ENCODE assay signal across 8 cellular contexts in genomic region chr3:126267169-126267975, GRCh38.
A peak's percentile ranks its signal among the peaks of the same experiment; 100 is the strongest.
DNase-seq lines count a peak whose midpoint lies in the region; ATAC-seq and TF ChIP-seq lines count a peak whose summit lies in the region.
"Had no signal": no experiment of that assay in that cellular context is flagged by ENCODE, and none has a peak within 500 bp of the region (broad histone marks: within the 10 kb centered on the region; RNA-seq: fewer than 3 reads in every experiment).

No MANE protein-coding gene starts in this region.

- H3K79me2 ChIP-seq in mammary epithelial cell (ENCODE audit: insufficient read depth, low read length) = no peaks in the 10 kb centered on the region

- peak; percentile 14; the same call in 1 of the 2 replicates for TF ChIP-seq RAD21 in Ishikawa (IDR thresholded peaks at IDR 0.05; ENCODE audit: low read depth)

- ATAC-seq in gastrocnemius medialis = peak; percentile 55 to 63
- ATAC-seq in HG03159 (IDR thresholded peaks at IDR 0.05; ENCODE audit: unreplicated experiment) = no peak
- no peak for ATAC-seq in stimulated activated naive CD8-positive, alpha-beta T cell treated with anti-CD3 and anti-CD28 coated beads, Interleukin-15, Interleukin-2, amounts not matched to agents 100 U/mL and 50 U/mL, for 24 hours

- H2AFZ ChIP-seq in mammary epithelial cell (ENCODE audit: low read depth, low read length) = peak overlapping the region; percentile 80

- peak; percentile 32; the same call in 1 of the 2 replicates for TF ChIP-seq EP300 in Ishikawa (IDR thresholded peaks at IDR 0.05; ENCODE audit: borderline replicate concordance)

- TF ChIP-seq CTCF in mammary epithelial cell (conservative IDR thresholded peaks at IDR 0.05 in 1 of 2, IDR thresholded peaks at IDR 0.05 in 1 of 2; ENCODE audit: extremely low read depth in 1 of 2, insufficient read depth in 1 of 2, low read depth in 1 of 2, low read length in 2 of 2) (peak in 1 of 2 donors; percentile 25), gastrocnemius medialis (IDR thresholded peaks at IDR 0.05 in 4 of 5, conservative IDR thresholded peaks at IDR 0.05 in 1 of 5) (peak in 2 of 5 experiments; percentile 36 to 40)

- H3K4me3 ChIP-seq in mammary epithelial cell (replicated peaks in 1 of 3; ENCODE audit: insufficient read depth in 1 of 3, low read depth in 2 of 3, low read length in 3 of 3) (peak overlapping the region in 2 of 3 experiments; percentile 37 to 40), iPS-20b (ENCODE audit: low read length) (peak overlapping the region; percentile 69), gastrocnemius medialis (peak overlapping the region; percentile 11 to 53 (median 46))

- dilution Hi-C loops in mammary epithelial cell (cut with HindIII; ENCODE audit: low sequenced_read_pairs) = no loop called here

- no peak overlapping the region for H3K9ac ChIP-seq in mammary epithelial cell (ENCODE audit: insufficient read depth, low read length)
- H3K9ac ChIP-seq in iPS-20b (ENCODE audit: low read depth, low read length) = peak overlapping the region; percentile 71; the same call in 1 of the 2 replicates

- intact Hi-C loops in mammary epithelial cell (cut with micrococcal nuclease) = loop anchor here (2.0 to 5.0 kb wide), 2 partner anchors 19 to 90 kb away; partner anchors contain the start of gene KLF15
- intact Hi-C loops in gastrocnemius medialis (cut with DNase I; ENCODE audit: low total_unique reads) = loop anchor here (1.0 to 10.0 kb wide), 2 partner anchors 89 to 643 kb away; no protein-coding TSS in a partner anchor

- no peaks in the 10 kb centered on the region for H3K4me1 Mint-ChIP-seq in activated CD4-positive, alpha-beta T cell treated with anti-CD3 and anti-CD28 coated beads, Interleukin-2, amount 10 ng/mL, durations not matched to agents 7 days and 5 days

- BruUV-seq in mammary epithelial cell (replicated peaks; lab: Mats Ljungman, UMichigan) = no TSS peak

- H4K20me1 ChIP-seq in mammary epithelial cell (ENCODE audit: insufficient read depth, low read length) = no peaks in the 10 kb centered on the region

- H3K27me3 Mint-ChIP-seq in activated CD4-positive, alpha-beta T cell treated with anti-CD3 and anti-CD28 coated beads, Interleukin-2, amount 10 ng/mL, durations not matched to agents 7 days and 5 days = peaks cover 23% of the 10 kb centered on the region

- H3K27ac ChIP-seq in mammary epithelial cell (ENCODE audit: insufficient read depth, low read depth, low read length) (peak overlapping the region; percentile 21), iPS-20b (ENCODE audit: low read length) (no peak overlapping the region), gastrocnemius medialis (peak overlapping the region; percentile 86 to 92 (median 90))

- H3K9me3 ChIP-seq in mammary epithelial cell (replicated peaks; ENCODE audit: insufficient read depth, low read length) = no peaks in the 10 kb centered on the region
- H3K9me3 ChIP-seq in iPS-20b (ENCODE audit: insufficient read depth, low read depth, low read length) = no peaks in the 10 kb centered on the region
- H3K9me3 ChIP-seq in gastrocnemius medialis = no peaks in the 10 kb centered on the region

- H3K4me1 ChIP-seq in mammary epithelial cell (ENCODE audit: insufficient read depth, low read length) (peaks cover 42% of the 10 kb centered on the region), iPS-20b (ENCODE audit: insufficient read depth, low read length) (peaks cover 4% of the 10 kb centered on the region), gastrocnemius medialis (peaks cover 44 to 51% of the 10 kb centered on the region in 2 donors)

- CTCF ChIA-PET in mammary epithelial cell (lab: Charles Lee; ENCODE audit: low non-redundant PET) = interaction anchor here (0.6 kb wide), 1 partner anchor 121 kb away, joined by 4 read pairs; no protein-coding TSS in a partner anchor
- CTCF ChIA-PET in activated CD4-positive, alpha-beta T cell treated with anti-CD3 and anti-CD28 coated beads, Interleukin-2, amount 10 ng/mL, durations not matched to agents 7 days and 5 days (lab: Charles Lee) = no interaction called here

- H3K4me3 Mint-ChIP-seq in activated CD4-positive, alpha-beta T cell treated with anti-CD3 and anti-CD28 coated beads, Interleukin-2, amount 10 ng/mL, durations not matched to agents 7 days and 5 days = no peak overlapping the region
- H3K4me3 Mint-ChIP-seq: stimulated activated naive CD8-positive, alpha-beta T cell treated with anti-CD3 and anti-CD28 coated beads, Interleukin-15, Interleukin-2, amounts not matched to agents 100 ng/mL and 50 ng/mL, for 24 hours had no signal

- H3K36me3 ChIP-seq in mammary epithelial cell (ENCODE audit: insufficient read depth, low read length) = no peaks in the 10 kb centered on the region
- no peaks in the 10 kb centered on the region for H3K36me3 ChIP-seq in iPS-20b (ENCODE audit: insufficient read depth, low read depth, low read length)
- no peaks in the 10 kb centered on the region for H3K36me3 ChIP-seq in gastrocnemius medialis

- H3K27me3 ChIP-seq in mammary epithelial cell (ENCODE audit: insufficient read depth, low read length) (no peaks in the 10 kb centered on the region), iPS-20b (ENCODE audit: insufficient read depth, low read length) (peaks cover 20% of the 10 kb centered on the region), gastrocnemius medialis (no peaks in the 10 kb centered on the region)

- POLR2A ChIA-PET in activated CD4-positive, alpha-beta T cell treated with anti-CD3 and anti-CD28 coated beads, Interleukin-2, amount 10 ng/mL, durations not matched to agents 7 days and 5 days (lab: Charles Lee) = no interaction called here

- peak; percentile 72 for DNase-seq in mammary epithelial cell
- DNase-seq in gastrocnemius medialis = peak; percentile 61 to 83
- no peak for DNase-seq in stimulated activated naive CD8-positive, alpha-beta T cell treated with anti-CD3 and anti-CD28 coated beads, Interleukin-15, Interleukin-2, amounts not matched to agents 100 U/mL and 50 U/mL, for 24 hours
- DNase-seq in activated CD4-positive, alpha-beta T cell treated with anti-CD3 and anti-CD28 coated beads, Interleukin-2, amount 10 ng/mL, durations not matched to agents 7 days and 5 days = no peak

- peak; percentile 48 to 72 for TF ChIP-seq POLR2A in gastrocnemius medialis (IDR thresholded peaks at IDR 0.05)

- H3K4me2 ChIP-seq in mammary epithelial cell (ENCODE audit: insufficient read depth, low read depth, low read length) = peak overlapping the region; percentile 75

- H3K36me3 Mint-ChIP-seq in activated CD4-positive, alpha-beta T cell treated with anti-CD3 and anti-CD28 coated beads, Interleukin-2, amount 10 ng/mL, durations not matched to agents 7 days and 5 days (ENCODE audit: low read depth) = no peaks in the 10 kb centered on the region

- H3K27ac Mint-ChIP-seq in activated CD4-positive, alpha-beta T cell treated with anti-CD3 and anti-CD28 coated beads, Interleukin-2, amount 10 ng/mL, durations not matched to agents 7 days and 5 days = no peak overlapping the region
- H3K27ac Mint-ChIP-seq: stimulated activated naive CD8-positive, alpha-beta T cell treated with anti-CD3 and anti-CD28 coated beads, Interleukin-15, Interleukin-2, amounts not matched to agents 100 ng/mL and 50 ng/mL, for 24 hours had no signal

- no peaks in the 10 kb centered on the region for H3K9me3 Mint-ChIP-seq in activated CD4-positive, alpha-beta T cell treated with anti-CD3 and anti-CD28 coated beads, Interleukin-2, amount 10 ng/mL, durations not matched to agents 7 days and 5 days
- H3K9me3 Mint-ChIP-seq: stimulated activated naive CD8-positive, alpha-beta T cell treated with anti-CD3 and anti-CD28 coated beads, Interleukin-15, Interleukin-2, amounts not matched to agents 100 ng/mL and 50 ng/mL, for 24 hours had no signal

- 12% methylated on average over 48 of the region's 62 CpGs for WGBS in mammary epithelial cell (ENCODE audit: low coverage, missing lambda C conversion rate)

- in situ Hi-C loops in mammary epithelial cell (cut with MboI; ENCODE audit: low sequenced_read_pairs in 2 of 2) (no loop called here), gastrocnemius medialis (cut with MboI; ENCODE audit: low sequenced_read_pairs in 4 of 4) (no loop called here)

TF ChIP-seq in Ishikawa, 13 proteins besides CTCF, POLR2A, EP300 and RAD21 (continues in another document):
- TF ChIP-seq YY1 (IDR thresholded peaks at IDR 0.05; ENCODE audit: low read depth) (no peak), FOXM1 (IDR thresholded peaks at IDR 0.05; ENCODE audit: borderline replicate concordance, low read depth) (no peak; the same call in 1 of the 2 replicates), TEAD4 (IDR thresholded peaks at IDR 0.05) (peak; percentile 99), EGR1 (IDR thresholded peaks at IDR 0.05) (peak; percentile 32; the same call in 1 of the 2 replicates), CEBPB (IDR thresholded peaks at IDR 0.05) (peak; percentile 35; the same call in 1 of the 2 replicates), TCF12 (IDR thresholded peaks at IDR 0.05; ENCODE audit: low read depth) (peak; percentile 58; the same call in 1 of the 2 replicates), TAF1 (IDR thresholded peaks at IDR 0.05; ENCODE audit: low read depth) (peak; percentile 39; the same call in 1 of the 2 replicates), ZBTB7A (IDR thresholded peaks at IDR 0.05; ENCODE audit: low read depth) (0 out of 2 replicates have a peak, but pooled peaks have one; percentile 33)
- TF ChIP-seq, protein P1, sequence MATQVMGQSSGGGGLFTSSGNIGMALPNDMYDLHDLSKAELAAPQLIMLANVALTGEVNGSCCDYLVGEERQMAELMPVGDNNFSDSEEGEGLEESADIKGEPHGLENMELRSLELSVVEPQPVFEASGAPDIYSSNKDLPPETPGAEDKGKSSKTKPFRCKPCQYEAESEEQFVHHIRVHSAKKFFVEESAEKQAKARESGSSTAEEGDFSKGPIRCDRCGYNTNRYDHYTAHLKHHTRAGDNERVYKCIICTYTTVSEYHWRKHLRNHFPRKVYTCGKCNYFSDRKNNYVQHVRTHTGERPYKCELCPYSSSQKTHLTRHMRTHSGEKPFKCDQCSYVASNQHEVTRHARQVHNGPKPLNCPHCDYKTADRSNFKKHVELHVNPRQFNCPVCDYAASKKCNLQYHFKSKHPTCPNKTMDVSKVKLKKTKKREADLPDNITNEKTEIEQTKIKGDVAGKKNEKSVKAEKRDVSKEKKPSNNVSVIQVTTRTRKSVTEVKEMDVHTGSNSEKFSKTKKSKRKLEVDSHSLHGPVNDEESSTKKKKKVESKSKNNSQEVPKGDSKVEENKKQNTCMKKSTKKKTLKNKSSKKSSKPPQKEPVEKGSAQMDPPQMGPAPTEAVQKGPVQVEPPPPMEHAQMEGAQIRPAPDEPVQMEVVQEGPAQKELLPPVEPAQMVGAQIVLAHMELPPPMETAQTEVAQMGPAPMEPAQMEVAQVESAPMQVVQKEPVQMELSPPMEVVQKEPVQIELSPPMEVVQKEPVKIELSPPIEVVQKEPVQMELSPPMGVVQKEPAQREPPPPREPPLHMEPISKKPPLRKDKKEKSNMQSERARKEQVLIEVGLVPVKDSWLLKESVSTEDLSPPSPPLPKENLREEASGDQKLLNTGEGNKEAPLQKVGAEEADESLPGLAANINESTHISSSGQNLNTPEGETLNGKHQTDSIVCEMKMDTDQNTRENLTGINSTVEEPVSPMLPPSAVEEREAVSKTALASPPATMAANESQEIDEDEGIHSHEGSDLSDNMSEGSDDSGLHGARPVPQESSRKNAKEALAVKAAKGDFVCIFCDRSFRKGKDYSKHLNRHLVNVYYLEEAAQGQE (IDR thresholded peaks at IDR 0.05; ENCODE audit: low read depth) = no peak

Comparison
In these comparisons a context has a peak if more than half of its experiments do, and no peak if none do; other contexts are left out.
1. DNase-seq: peak in mammary epithelial cell (single experiment) and gastrocnemius medialis (2 of 2); none in stimulated activated naive CD8-positive, alpha-beta T cell treated with anti-CD3 and anti-CD28 coated beads, Interleukin-15, Interleukin-2, amounts not matched to agents 100 U/mL and 50 U/mL, for 24 hours (single experiment) and activated CD4-positive, alpha-beta T cell treated with anti-CD3 and anti-CD28 coated beads, Interleukin-2, amount 10 ng/mL, durations not matched to agents 7 days and 5 days (single experiment).
2. ATAC-seq: peak in gastrocnemius medialis (2 of 2); none in HG03159 (single experiment) and stimulated activated naive CD8-positive, alpha-beta T cell treated with anti-CD3 and anti-CD28 coated beads, Interleukin-15, Interleukin-2, amounts not matched to agents 100 U/mL and 50 U/mL, for 24 hours (single experiment).
3. Peak in every context shown above with its lines, with median percentiles within 50 percentile points of each other: H3K4me3 ChIP-seq.